Comparison of ENCODE assay signal across 33 cellular contexts in genomic region chr4:79073471-79073870, GRCh38.
"Had no signal": no experiment of that assay in that cellular context is flagged by ENCODE, and none has a peak within 500 bp of the region (broad histone marks: within the 10 kb centered on the region; RNA-seq: fewer than 3 reads in every experiment).

No MANE protein-coding gene starts in this region.

- H3K36me3 ChIP-seq: adrenal gland, ascending aorta, brain microvascular endothelial cell, breast epithelium, cardiac muscle cell had no signal

- H3K4me1 ChIP-seq: adrenal gland, ascending aorta, body of pancreas, breast epithelium had no signal

- ATAC-seq: activated naive CD4-positive, alpha-beta T cell treated with anti-CD3 and anti-CD28 coated beads, Interleukin-2, amount 50 U/mL, for 72 hours; activated naive CD8-positive, alpha-beta T cell treated with anti-CD3 and anti-CD28 coated beads, Interleukin-2, amount 50 U/mL, for 24 hours; activated T-cell treated with anti-CD3 and anti-CD28 coated beads, Interleukin-2, amount 50 U/mL, for 4 hours; activated T-cell treated with anti-CD3 and anti-CD28 coated beads, Interleukin-2, amount 50 U/mL, for 72 hours; activated T-helper 17 cell treated with anti-CD3 and anti-CD28 coated beads, Interleukin-2, amount 50 U/mL, for 72 hours; body of pancreas had no signal

- FAIRE-seq: astrocyte, bronchial epithelial cell had no signal

- DNase-seq: activated effector memory CD4-positive, alpha-beta T cell treated with anti-CD3 and anti-CD28 coated beads, Interleukin-2, amount 50 U/mL, for 16 hours; activated effector memory CD4-positive, alpha-beta T cell treated with Interleukin-2 at 50 U/mL for 16 hours; activated gamma-delta T cell; activated gamma-delta T cell treated with Interleukin-2 at 50 U/mL for 16 hours; activated naive CD4-positive, alpha-beta T cell; activated naive CD4-positive, alpha-beta T cell treated with anti-CD3 and anti-CD28 coated beads for 36 hours; activated naive CD4-positive, alpha-beta T cell treated with anti-CD3 and anti-CD28 coated beads, Interleukin-2, amount 10 ng/mL, durations not matched to agents 7 days and 5 days; activated naive CD4-positive, alpha-beta T cell treated with anti-CD3 and anti-CD28 coated beads, Interleukin-2, amount 50 U/mL, for 16 hours; activated naive CD4-positive, alpha-beta T cell treated with Interleukin-2 at 50 U/mL for 16 hours; activated naive CD8-positive, alpha-beta T cell treated with anti-CD3 and anti-CD28 coated beads for 36 hours; activated naive CD8-positive, alpha-beta T cell treated with anti-CD3 and anti-CD28 coated beads, Interleukin-2, amount 10 ng/mL, durations not matched to agents 7 days and 5 days; activated naive CD8-positive, alpha-beta T cell treated with anti-CD3 and anti-CD28 coated beads, Interleukin-2, amount 50 U/mL, for 24 hours; activated T-cell treated with anti-CD3 and anti-CD28 coated beads, Interleukin-2, amount 50 U/mL, for 24 hours; activated T-cell treated with anti-CD3 and anti-CD28 coated beads, Interleukin-2, amount 50 U/mL, for 4 hours; activated T-cell treated with anti-CD3 and anti-CD28 coated beads, Interleukin-2, amount 50 U/mL, for 48 hours; activated T-cell treated with anti-CD3 and anti-CD28 coated beads, Interleukin-2, amount 50 U/mL, for 72 hours; adrenal gland; amniotic stem cell; amygdala; anterior cingulate cortex; aorta; body of pancreas; brain microvascular endothelial cell; caudate nucleus; central memory CD4-positive, alpha-beta T cell; cerebellar nuclear complex had no signal

- H3K27me3 ChIP-seq: adrenal gland, ascending aorta, body of pancreas, brain microvascular endothelial cell, breast epithelium, cardiac muscle cell had no signal

- H3K9me3 ChIP-seq: adrenal gland, body of pancreas had no signal

- H3K4me3 ChIP-seq: adrenal gland, ascending aorta, body of pancreas, breast epithelium, cardiac muscle cell had no signal

- H3K27ac ChIP-seq: adrenal gland, ascending aorta, body of pancreas, brain microvascular endothelial cell, breast epithelium, cardiac muscle cell had no signal
